In genomic region chr22:22935546-22936157, GRCh38 we compare ENCODE assay signal across 1 cellular context.
A peak's percentile ranks its signal among the peaks of the same experiment; 100 is the strongest.
TF ChIP-seq lines count a peak whose summit lies in the region.

No MANE protein-coding gene starts in this region.

TF ChIP-seq in GM12878, 131 proteins besides CTCF, POLR2A, EP300 and RAD21 (continued from another document):
- TF ChIP-seq PKNOX1 (IDR thresholded peaks at IDR 0.05) (peak; percentile 97), NFYA (IDR thresholded peaks at IDR 0.05; ENCODE audit: borderline replicate concordance, low read depth, low read length) (no peak), TCF7 (IDR thresholded peaks at IDR 0.05; ENCODE audit: borderline replicate concordance) (no peak), ZNF207 (IDR thresholded peaks at IDR 0.05; ENCODE audit: borderline replicate concordance) (no peak), SUPT20H (IDR thresholded peaks at IDR 0.05; ENCODE audit: borderline replicate concordance, control insufficient read depth, low read depth, low read length) (no peak), NRF1 (conservative IDR thresholded peaks at IDR 0.05; ENCODE audit: low read depth, low read length) (0 out of 2 replicates have a peak, but pooled peaks have one; percentile 7), TBL1XR1 (IDR thresholded peaks at IDR 0.05; ENCODE audit: low read depth, low read length) (peak; percentile 100), TCF3 (IDR thresholded peaks at IDR 0.05; ENCODE audit: borderline replicate concordance, insufficient read depth, low read depth, low read length) (peak; percentile 100), KLF5 (IDR thresholded peaks at IDR 0.05; ENCODE audit: partially characterized antibody) (peak; percentile 95), SIN3A (IDR thresholded peaks at IDR 0.05; ENCODE audit: low read depth, low read length) (0 out of 2 replicates have a peak, but pooled peaks have one; percentile 43), MXI1 (IDR thresholded peaks at IDR 0.05; ENCODE audit: low read depth, low read length) (peak; percentile 94)
- TF ChIP-seq, protein P1, sequence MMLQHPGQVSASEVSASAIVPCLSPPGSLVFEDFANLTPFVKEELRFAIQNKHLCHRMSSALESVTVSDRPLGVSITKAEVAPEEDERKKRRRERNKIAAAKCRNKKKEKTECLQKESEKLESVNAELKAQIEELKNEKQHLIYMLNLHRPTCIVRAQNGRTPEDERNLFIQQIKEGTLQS (IDR thresholded peaks at IDR 0.05; ENCODE audit: borderline replicate concordance, extremely low read depth, low read depth, low read length), result no peak
